1 cellular context compared by ENCODE assay signal in genomic region chr10:73995035-73995358, GRCh38.
TF ChIP-seq lines count a peak whose summit lies in the region.

No MANE protein-coding gene starts in this region.

TF ChIP-seq in IMR-90, 13 proteins besides CTCF, POLR2A, EP300 and RAD21 (continued from another document):
- TF ChIP-seq RFX5 (IDR thresholded peaks at IDR 0.05; ENCODE audit: low read depth, low read length) (no peak), FOS (IDR thresholded peaks at IDR 0.05; ENCODE audit: low read depth, low read length) (no peak), ELK1 (IDR thresholded peaks at IDR 0.05; ENCODE audit: borderline replicate concordance, low read depth, low read length) (no peak), MAZ (IDR thresholded peaks at IDR 0.05; ENCODE audit: borderline replicate concordance, low read depth, low read length) (no peak), MAFK (IDR thresholded peaks at IDR 0.05; ENCODE audit: low read depth, low read length) (no peak), RCOR1 (IDR thresholded peaks at IDR 0.05; ENCODE audit: insufficient replicate concordance, low read length) (no peak), CEBPB (IDR thresholded peaks at IDR 0.05; ENCODE audit: low read depth, low read length) (no peak), NFE2L2 (IDR thresholded peaks at IDR 0.05; ENCODE audit: low read depth, low read length) (no peak), BHLHE40 (IDR thresholded peaks at IDR 0.05; ENCODE audit: low read depth, low read length) (no peak), CHD1 (IDR thresholded peaks at IDR 0.05; ENCODE audit: low read depth, low read length) (no peak), SMC3 (IDR thresholded peaks at IDR 0.05; ENCODE audit: low read depth, low read length) (no peak)
- TF ChIP-seq, protein P1, sequence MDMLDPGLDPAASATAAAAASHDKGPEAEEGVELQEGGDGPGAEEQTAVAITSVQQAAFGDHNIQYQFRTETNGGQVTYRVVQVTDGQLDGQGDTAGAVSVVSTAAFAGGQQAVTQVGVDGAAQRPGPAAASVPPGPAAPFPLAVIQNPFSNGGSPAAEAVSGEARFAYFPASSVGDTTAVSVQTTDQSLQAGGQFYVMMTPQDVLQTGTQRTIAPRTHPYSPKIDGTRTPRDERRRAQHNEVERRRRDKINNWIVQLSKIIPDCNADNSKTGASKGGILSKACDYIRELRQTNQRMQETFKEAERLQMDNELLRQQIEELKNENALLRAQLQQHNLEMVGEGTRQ (IDR thresholded peaks at IDR 0.05; ENCODE audit: low read depth, low read length), result no peak
